Comparison of ENCODE assay signal across 30 cellular contexts in genomic region chr12:16600525-16600924, GRCh38. TPM values are rescaled to one million over a fixed set of nuclear protein-coding genes. Genes with fewer than 3 reads are reported as not detected.
DNase-seq lines count a peak whose midpoint lies in the region; ATAC-seq and TF ChIP-seq lines count a peak whose summit lies in the region.
"Had no signal": no experiment of that assay in that cellular context is flagged by ENCODE, and none has a peak within 500 bp of the region (broad histone marks: within the 10 kb centered on the region; RNA-seq: fewer than 3 reads in every experiment).

No MANE protein-coding gene starts in this region.

- ATAC-seq in left lung (peak; percentile 43), thoracic aorta (ENCODE audit: insufficient number of reproducible peaks, low FRiP score, low read depth) (no peak), GM19023 (IDR thresholded peaks at IDR 0.05; ENCODE audit: unreplicated experiment) (no peak)
- ATAC-seq: activated CD4-positive, CD25-positive, alpha-beta regulatory T cell treated with anti-CD3 and anti-CD28 coated beads, Interleukin-2, amount 50 U/mL, for 24 hours; gastrocnemius medialis; mucosa of descending colon; sciatic nerve; stimulated activated naive CD8-positive, alpha-beta T cell treated with anti-CD3 and anti-CD28 coated beads, Interleukin-15, Interleukin-2, amounts not matched to agents 100 U/mL and 50 U/mL, for 24 hours; T-cell had no signal

- H3K4me3 ChIP-seq in left lung (peak overlapping the region in 1 of 2 donors; percentile 4), thoracic aorta (peak overlapping the region; percentile 14)
- H3K4me3 ChIP-seq: cardiac muscle cell, gastrocnemius medialis, mucosa of descending colon, Peyer's patch, SJSA1 had no signal

- H3K9me3 ChIP-seq in left lung (no peaks in the 10 kb centered on the region), thoracic aorta (no peaks in the 10 kb centered on the region)
- H3K9me3 ChIP-seq: gastrocnemius medialis, mucosa of descending colon, Peyer's patch, SJSA1 had no signal

- H3K36me3 ChIP-seq in left lung (no peaks in the 10 kb centered on the region), thoracic aorta (no peaks in the 10 kb centered on the region)
- H3K36me3 ChIP-seq: cardiac muscle cell, gastrocnemius medialis, Peyer's patch, SJSA1 had no signal

- H3K27me3 ChIP-seq in left lung (peaks cover 0 to 19% of the 10 kb centered on the region in 2 donors), thoracic aorta (replicated peaks; ENCODE audit: insufficient read depth) (no peaks in the 10 kb centered on the region)
- H3K27me3 ChIP-seq: cardiac muscle cell, Peyer's patch, SJSA1 had no signal

- H3K27ac ChIP-seq in left lung (peak overlapping the region; percentile 67 to 88), thoracic aorta (peak overlapping the region; percentile 10 to 34)
- H3K27ac ChIP-seq: cardiac muscle cell, gastrocnemius medialis, SJSA1 had no signal

- H3K4me1 ChIP-seq in left lung (no peaks in the 10 kb centered on the region), thoracic aorta (ENCODE audit: control insufficient read depth in 1 of 2, low read depth in 2 of 2) (peaks cover 6 to 9% of the 10 kb centered on the region in 2 donors)
- H3K4me1 ChIP-seq: gastrocnemius medialis, Peyer's patch, SJSA1 had no signal

- TF ChIP-seq CTCF in left lung (IDR thresholded peaks at IDR 0.05) = no peak
- TF ChIP-seq CTCF in thoracic aorta (IDR thresholded peaks at IDR 0.05) = no peak

- intact Hi-C loops in left lung (cut with DNase I) = no loop called here

- peak; percentile 41 for DNase-seq in NCI-H1092 treated with DMSO at 0.1 percent for 48 hours (lab: John Stamatoyannopoulos, UW)
- DNase-seq in NCI-H1092 (lab: John Stamatoyannopoulos, UW) = no peak
- peak; percentile 27 for DNase-seq in NCI-H774 (lab: John Stamatoyannopoulos, UW)
- no peak for DNase-seq in left lung
- no peak for DNase-seq in thoracic aorta (ENCODE audit: low spot score)
- no peak for DNase-seq in LoVo (ENCODE audit: low spot score)
- DNase-seq in activated gamma-delta T cell treated with Interleukin-2 at 50 U/mL for 16 hours = no peak
- DNase-seq: 8988T; activated CD8-positive, alpha-beta memory T cell treated with anti-CD3 and anti-CD28 coated beads for 24 hours; activated naive CD4-positive, alpha-beta T cell; activated T-cell treated with anti-CD3 and anti-CD28 coated beads, Interleukin-2, amount 50 U/mL, for 1 hour; CD4-positive, alpha-beta memory T cell; DMS153; gastrocnemius medialis; GF-D8; islet precursor cell; KBM-7; MM.1S; mucosa of descending colon; NCI-H1694; NCI-H446; Peyer's patch; stimulated activated naive CD8-positive, alpha-beta T cell treated with anti-CD3 and anti-CD28 coated beads, Interleukin-15, Interleukin-2, amounts not matched to agents 100 U/mL and 50 U/mL, for 24 hours; T-cell had no signal

RNA-seq across cellular contexts. Expression of gene LMO3, which starts 5.4 kb away (rescaled TPM):
- total RNA-seq in left lung = 100 to 1,000 TPM; 172 to 228 TPM
- 10 to 100 TPM; 45.4 to 49.5 TPM for total RNA-seq in thoracic aorta
- total RNA-seq: CD4-positive, alpha-beta memory T cell; liver; SJSA1 had no signal

Comparison
In these comparisons a context has a peak if more than half of its experiments do, and no peak if none do; other contexts are left out.
1. DNase-seq: peak in NCI-H1092 treated with DMSO at 0.1 percent for 48 hours (single experiment) and NCI-H774 (single experiment); none in NCI-H1092 (single experiment), left lung (0 of 2), thoracic aorta (single experiment), LoVo (single experiment) and activated gamma-delta T cell treated with Interleukin-2 at 50 U/mL for 16 hours (single experiment).